ENCODE assay signal across 9 cellular contexts in genomic region chr3:37590328-37591079, GRCh38.
DNase-seq lines count a peak whose midpoint lies in the region; ATAC-seq and TF ChIP-seq lines count a peak whose summit lies in the region.
"Had no signal": no experiment of that assay in that cellular context is flagged by ENCODE, and none has a peak within 500 bp of the region (broad histone marks: within the 10 kb centered on the region; RNA-seq: fewer than 3 reads in every experiment).

No MANE protein-coding gene starts in this region.

- H3K4me1 ChIP-seq in esophagus muscularis mucosa (peaks cover 55 to 97% (median 93%) of the 10 kb centered on the region in 4 donors), muscle layer of colon (ENCODE audit: insufficient read depth, low read length) (peaks cover 70% of the 10 kb centered on the region), upper lobe of left lung (peaks cover 8 to 25% (median 21%) of the 10 kb centered on the region in 4 donors)

- intact Hi-C loops in esophagus muscularis mucosa (cut with DNase I): no loop called here

- TF ChIP-seq POLR2A in esophagus muscularis mucosa (IDR thresholded peaks at IDR 0.05; ENCODE audit: low read depth) (no peak), upper lobe of left lung (IDR thresholded peaks at IDR 0.05) (no peak)

- H3K9ac ChIP-seq in muscle layer of colon (ENCODE audit: low read length): no peak overlapping the region

- TF ChIP-seq CTCF in esophagus muscularis mucosa (IDR thresholded peaks at IDR 0.05) (peak in 1 of 3 experiments; percentile 8), upper lobe of left lung (IDR thresholded peaks at IDR 0.05) (no peak)

- H3K9me3 ChIP-seq in esophagus muscularis mucosa: no peaks in the 10 kb centered on the region
- no peaks in the 10 kb centered on the region for H3K9me3 ChIP-seq in muscle layer of colon (ENCODE audit: low read length)
- H3K9me3 ChIP-seq in upper lobe of left lung: no peaks in the 10 kb centered on the region
- H3K9me3 ChIP-seq: pancreas had no signal

- 57% methylated on average over 4 of the region's 6 CpGs for WGBS in esophagus muscularis mucosa
- 50 to 59% methylated on average over 2 to 5 of the region's 6 CpGs for WGBS in upper lobe of left lung, 2 donors

- DNase-seq in OCI-M1 (lab: John Stamatoyannopoulos, UW) (peak; percentile 24), esophagus muscularis mucosa (ENCODE audit: extremely low spot score) (no peak), upper lobe of left lung (peak in 1 of 2 donors; percentile 33), H4 (ENCODE audit: low spot score) (no peak)
- no peak for DNase-seq in activated CD4-positive, alpha-beta T cell treated with anti-CD3 and anti-CD28 coated beads, Interleukin-2, amount 50 U/mL, for 48 hours
- DNase-seq: islet precursor cell, pancreas had no signal

- H3K4me3 ChIP-seq in esophagus muscularis mucosa: peak overlapping the region in 2 of 4 donors; percentile 10 to 32
- no peak overlapping the region for H3K4me3 ChIP-seq in muscle layer of colon (ENCODE audit: low read depth in 1 of 2, low read length in 2 of 2)
- H3K4me3 ChIP-seq in upper lobe of left lung: no peak overlapping the region
- H3K4me3 ChIP-seq: pancreas had no signal

- ATAC-seq in upper lobe of left lung (ENCODE audit: low FRiP score in 2 of 2) (peak; percentile 52 to 78), GM21526 (IDR thresholded peaks at IDR 0.05; ENCODE audit: low FRiP score, unreplicated experiment) (no peak)

- H3K27ac ChIP-seq in esophagus muscularis mucosa (replicated peaks in 1 of 4) (peak overlapping the region; percentile 82 to 90 (median 87)), muscle layer of colon (ENCODE audit: low read depth, low read length) (peak overlapping the region; percentile 67), upper lobe of left lung (peak overlapping the region; percentile 43 to 65 (median 52))
- H3K27ac ChIP-seq: pancreas had no signal

- peaks cover 0 to 5% (median 0%) of the 10 kb centered on the region in 4 donors for H3K36me3 ChIP-seq in esophagus muscularis mucosa
- H3K36me3 ChIP-seq in muscle layer of colon (ENCODE audit: insufficient read depth, low read length): no peaks in the 10 kb centered on the region
- H3K36me3 ChIP-seq in upper lobe of left lung: no peaks in the 10 kb centered on the region
- H3K36me3 ChIP-seq: pancreas had no signal

- TF ChIP-seq EP300 in esophagus muscularis mucosa (IDR thresholded peaks at IDR 0.05) (no peak), upper lobe of left lung (IDR thresholded peaks at IDR 0.05) (no peak)

- H3K27me3 ChIP-seq in esophagus muscularis mucosa (no peaks in the 10 kb centered on the region), muscle layer of colon (ENCODE audit: control insufficient read depth in 1 of 2, insufficient read depth in 2 of 2, low read length in 2 of 2) (no peaks in the 10 kb centered on the region), upper lobe of left lung (no peaks in the 10 kb centered on the region)
- H3K27me3 ChIP-seq: pancreas had no signal
